In genomic region chr20:61173267-61173666, GRCh38 we compare ENCODE assay signal across 29 cellular contexts.
"Had no signal": no experiment of that assay in that cellular context is flagged by ENCODE, and none has a peak within 500 bp of the region (broad histone marks: within the 10 kb centered on the region; RNA-seq: fewer than 3 reads in every experiment).

No MANE protein-coding gene starts in this region.

- H3K27me3 ChIP-seq: pancreas, tibial nerve, uterus had no signal

- ATAC-seq: left colon; left lung; lower lobe of right lung; naive thymus-derived CD8-positive, alpha-beta T cell; pancreas; right cardiac atrium; stimulated activated memory B cell treated with anti-CD40 and anti-IgM and Interleukin-4, amounts not matched to agents 10 μg/mL and 1 μg/mL and 100 μg/mL, for 72 hours; stimulated activated naive CD8-positive, alpha-beta T cell treated with anti-CD3 and anti-CD28 coated beads, Interleukin-15, amount 100 ng/mL, for 72 hours had no signal

- DNase-seq: hippocampal formation; immature natural killer cell; kidney; left colon; left lung; lower lobe of right lung; naive thymus-derived CD8-positive, alpha-beta T cell; nucleus accumbens; pancreas; posterior cingulate gyrus; retina; right cardiac atrium; sigmoid colon; stimulated activated CD4-positive, alpha-beta T cell treated with anti-CD3 and anti-CD28 coated beads, Interleukin-1b, Interleukin-23, amount 100 ng/mL, for 48 hours; stimulated activated CD4-positive, alpha-beta T cell treated with anti-CD3 and anti-CD28 coated beads, Interleukin-2, amount 100 ng/mL, for 48 hours; stimulated activated CD4-positive, alpha-beta T cell treated with anti-CD3 and anti-CD28 coated beads, Interleukin-4, amount 100 ng/mL, for 4 hours; stimulated activated CD8-positive, alpha-beta memory T cell treated with anti-CD3 and anti-CD28 coated beads, Interleukin-4, amount 100 ng/mL, for 48 hours; stimulated activated naive CD4-positive, alpha-beta T cell treated with Interleukin-2 at 50 U/mL for 16 hours; stimulated activated naive CD8-positive, alpha-beta T cell treated with anti-CD3 and anti-CD28 coated beads, Interleukin-15, amount 100 ng/mL, for 72 hours; substantia nigra; uterus had no signal

- H3K9me3 ChIP-seq: lower lobe of right lung, pancreas, prostate gland, sigmoid colon, tibial nerve, uterus had no signal

- H3K36me3 ChIP-seq: left lung, lower lobe of right lung, pancreas, prostate gland, sigmoid colon, tibial nerve, uterus had no signal

- H3K4me2 ChIP-seq: smooth muscle cell had no signal

- H3K4me1 ChIP-seq: left lung, lower lobe of right lung, pancreas, prostate gland, sigmoid colon, tibial nerve, uterus had no signal

- FAIRE-seq: islet of Langerhans, kidney, pancreas had no signal

- H3K27me3 Mint-ChIP-seq: stimulated activated memory B cell treated with anti-CD40 and anti-IgM and Interleukin-4, amounts not matched to agents 10 μg/mL and 1 μg/mL and 100 μg/mL, for 72 hours; stimulated activated naive CD8-positive, alpha-beta T cell treated with anti-CD3 and anti-CD28 coated beads, Interleukin-15, amount 100 ng/mL, for 72 hours had no signal

- H3K36me3 Mint-ChIP-seq: immature natural killer cell; naive thymus-derived CD8-positive, alpha-beta T cell; stimulated activated memory B cell treated with anti-CD40 and anti-IgM and Interleukin-4, amounts not matched to agents 10 μg/mL and 1 μg/mL and 100 μg/mL, for 72 hours; type B pancreatic cell had no signal

- H3K9me3 Mint-ChIP-seq: naive thymus-derived CD8-positive, alpha-beta T cell; nephron; stimulated activated memory B cell treated with anti-CD40 and anti-IgM and Interleukin-4, amounts not matched to agents 10 μg/mL and 1 μg/mL and 100 μg/mL, for 72 hours; stimulated activated naive CD8-positive, alpha-beta T cell treated with anti-CD3 and anti-CD28 coated beads, Interleukin-15, amount 100 ng/mL, for 72 hours; type B pancreatic cell had no signal

- H3K4me1 Mint-ChIP-seq: immature natural killer cell; naive thymus-derived CD8-positive, alpha-beta T cell; nephron; stimulated activated memory B cell treated with anti-CD40 and anti-IgM and Interleukin-4, amounts not matched to agents 10 μg/mL and 1 μg/mL and 100 μg/mL, for 72 hours; stimulated activated naive CD8-positive, alpha-beta T cell treated with anti-CD3 and anti-CD28 coated beads, Interleukin-15, amount 100 ng/mL, for 72 hours had no signal

- H3K4me3 ChIP-seq: left lung, lower lobe of right lung, pancreas, prostate gland, sigmoid colon, smooth muscle cell, tibial nerve, uterus had no signal

- H3K4me3 Mint-ChIP-seq: immature natural killer cell; naive thymus-derived CD8-positive, alpha-beta T cell; nephron; neural crest cell; stimulated activated memory B cell treated with anti-CD40 and anti-IgM and Interleukin-4, amounts not matched to agents 10 μg/mL and 1 μg/mL and 100 μg/mL, for 72 hours; stimulated activated naive CD8-positive, alpha-beta T cell treated with anti-CD3 and anti-CD28 coated beads, Interleukin-15, amount 100 ng/mL, for 72 hours; type B pancreatic cell had no signal

- H3K27ac ChIP-seq: left lung, lower lobe of right lung, pancreas, prostate gland, sigmoid colon, tibial nerve, uterus had no signal

- H3K27ac Mint-ChIP-seq: immature natural killer cell; naive thymus-derived CD8-positive, alpha-beta T cell; nephron; stimulated activated memory B cell treated with anti-CD40 and anti-IgM and Interleukin-4, amounts not matched to agents 10 μg/mL and 1 μg/mL and 100 μg/mL, for 72 hours; stimulated activated naive CD8-positive, alpha-beta T cell treated with anti-CD3 and anti-CD28 coated beads, Interleukin-15, amount 100 ng/mL, for 72 hours; type B pancreatic cell had no signal
